In the genomic region with DNA sequence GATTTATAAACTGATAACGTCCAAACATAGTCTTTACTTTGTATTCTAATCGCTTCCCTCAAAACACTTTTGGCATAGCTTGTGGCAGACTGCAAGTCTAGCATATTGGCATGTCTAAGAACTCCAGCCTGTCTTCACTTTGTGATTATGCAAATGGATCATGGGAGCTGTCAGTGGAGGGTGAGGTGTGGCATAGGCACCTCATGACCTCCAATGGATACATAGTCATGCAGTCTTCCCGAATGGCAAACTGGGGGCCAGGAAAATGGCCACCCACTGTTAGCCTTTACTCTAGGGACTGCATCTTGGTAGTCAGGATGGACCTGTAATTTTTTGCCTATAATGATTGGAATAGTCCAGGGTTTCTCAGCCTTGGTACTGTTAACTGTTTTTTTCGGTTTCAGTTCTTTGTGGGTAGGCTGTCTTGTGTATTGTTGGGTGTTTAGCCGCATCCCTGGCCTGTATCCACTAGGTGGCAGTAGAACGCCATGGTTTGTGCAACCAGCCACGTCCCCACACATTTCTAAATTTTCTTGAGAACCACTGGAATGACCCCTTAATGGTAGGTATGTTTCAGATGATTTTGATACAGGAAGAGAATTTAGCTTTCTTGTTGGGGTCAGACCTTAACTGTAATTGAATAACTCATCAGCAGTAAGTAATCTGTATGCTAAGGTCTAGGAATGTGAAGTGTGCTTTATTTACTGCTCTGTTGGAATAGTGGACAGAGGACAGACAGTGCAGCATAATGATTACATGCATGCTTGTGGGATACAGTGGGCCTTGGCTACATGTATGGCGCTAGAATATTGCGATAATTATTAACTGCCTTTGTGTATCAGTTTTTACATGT, we compare ENCODE assay signal across 8 cellular contexts. TPM values are rescaled to one million over a fixed set of nuclear protein-coding genes. Genes with fewer than 3 reads are reported as not detected.
DNase-seq lines count a peak whose midpoint lies in the region; ATAC-seq and TF ChIP-seq lines count a peak whose summit lies in the region.

No MANE protein-coding gene starts in this region.

- peaks cover 34% of the 10 kb centered on the region for H3K4me1 ChIP-seq in foreskin keratinocyte

- DNase-seq in DMS53 (lab: John Stamatoyannopoulos, UW) (peak; percentile 67), HS-27A (ENCODE audit: low read depth) (peak; percentile 41), RWPE1 (ENCODE audit: low spot score) (peak; percentile 78), foreskin keratinocyte (peak; percentile 56 to 70), occipital lobe (lab: John Stamatoyannopoulos, UW) (peak; percentile 63), superior temporal gyrus (ENCODE audit: extremely low spot score) (peak; percentile 93)
- DNase-seq in activated effector memory CD4-positive, alpha-beta T cell treated with Interleukin-2 at 50 U/mL for 16 hours: peak; percentile 62

- TF ChIP-seq CTCF in RWPE1 (conservative IDR thresholded peaks at IDR 0.05; ENCODE audit: low read depth) (peak; percentile 87), foreskin keratinocyte (conservative IDR thresholded peaks at IDR 0.05) (peak; percentile 96)

- CTCF ChIA-PET in RWPE1 (lab: Yijun Ruan, JAX): interaction anchor here (0.6 to 2.2 kb wide), 13 partner anchors 8 to 545 kb away, joined by 3 to 10 read pairs (median 3); no protein-coding TSS in a partner anchor

- peak; percentile 85 for ATAC-seq in GM21381 (IDR thresholded peaks at IDR 0.05; ENCODE audit: unreplicated experiment)
- ATAC-seq in foreskin keratinocyte: peak; percentile 75

- H3K27ac ChIP-seq in RWPE1 (no peak overlapping the region), foreskin keratinocyte (peak overlapping the region; percentile 70)

- POLR2A ChIA-PET in RWPE1 (lab: Yijun Ruan, JAX; ENCODE audit: low non-redundant PET): no interaction called here

- no peaks in the 10 kb centered on the region for H3K27me3 ChIP-seq in foreskin keratinocyte

RNA-seq across cellular contexts. Expression of a gene that starts 24.6 kb away (rescaled TPM):
- not detected in 2 replicates for total RNA-seq in foreskin keratinocyte
- polyA plus RNA-seq in foreskin keratinocyte: not detected in 2 replicates
- not detected for total RNA-seq in occipital lobe

RNA-seq across cellular contexts. Expression of a gene that starts 50.7 kb away (rescaled TPM):
- total RNA-seq in foreskin keratinocyte (not detected in 2 replicates), occipital lobe (0.78 TPM)
- not detected in 2 replicates for polyA plus RNA-seq in foreskin keratinocyte

Comparison
In these comparisons a context has a peak if more than half of its experiments do, and no peak if none do; other contexts are left out.
1. DNase-seq: peak in every context shown above with its lines; median percentile 93 in superior temporal gyrus; 78 in RWPE1; 67 in DMS53; 63 in foreskin keratinocyte; 63 in occipital lobe; 62 in activated effector memory CD4-positive, alpha-beta T cell treated with Interleukin-2 at 50 U/mL for 16 hours; 41 in HS-27A.